ENCODE assay signal across 1 cellular context in genomic region chr12:2853626-2854025, GRCh38.
TF ChIP-seq lines count a peak whose summit lies in the region.

No MANE protein-coding gene starts in this region.

TF ChIP-seq in HepG2, 621 proteins besides CTCF, POLR2A, EP300 and RAD21:
- TF ChIP-seq XRCC5 (optimal IDR thresholded peaks at IDR 0.05; ENCODE audit: low read length) (peak; percentile 81), TEAD3 (CRISPR knock-in tag; optimal IDR thresholded peaks at IDR 0.05; ENCODE audit: borderline replicate concordance) (peak; percentile 33), CEBPB (IDR thresholded peaks at IDR 0.05; ENCODE audit: borderline replicate concordance, low read depth, low read length) (no peak), SP4 (CRISPR knock-in tag; IDR thresholded peaks at IDR 0.05) (no peak), KAT7 (CRISPR knock-in tag; IDR thresholded peaks at IDR 0.05; ENCODE audit: borderline replicate concordance) (no peak), BCL6 (CRISPR knock-in tag; IDR thresholded peaks at IDR 0.05) (no peak), FOXA1 (IDR thresholded peaks at IDR 0.05) (no peak), FOXA1 (CRISPR knock-in tag; IDR thresholded peaks at IDR 0.05) (no peak), HMGXB4 (CRISPR knock-in tag; IDR thresholded peaks at IDR 0.05; ENCODE audit: borderline replicate concordance in 1 of 2, low read depth in 1 of 2) (0 out of 4 replicates have a peak, but pooled peaks of 1 of the 2 experiments have one; percentile 35), STAG1 (CRISPR knock-in tag; IDR thresholded peaks at IDR 0.05) (peak; percentile 56), SMC3 (IDR thresholded peaks at IDR 0.05; ENCODE audit: low read length) (peak; percentile 31; the same call in 1 of the 2 replicates), SP140L (CRISPR knock-in tag; IDR thresholded peaks at IDR 0.05; ENCODE audit: borderline replicate concordance) (no peak)
- TF ChIP-seq, protein P1, sequence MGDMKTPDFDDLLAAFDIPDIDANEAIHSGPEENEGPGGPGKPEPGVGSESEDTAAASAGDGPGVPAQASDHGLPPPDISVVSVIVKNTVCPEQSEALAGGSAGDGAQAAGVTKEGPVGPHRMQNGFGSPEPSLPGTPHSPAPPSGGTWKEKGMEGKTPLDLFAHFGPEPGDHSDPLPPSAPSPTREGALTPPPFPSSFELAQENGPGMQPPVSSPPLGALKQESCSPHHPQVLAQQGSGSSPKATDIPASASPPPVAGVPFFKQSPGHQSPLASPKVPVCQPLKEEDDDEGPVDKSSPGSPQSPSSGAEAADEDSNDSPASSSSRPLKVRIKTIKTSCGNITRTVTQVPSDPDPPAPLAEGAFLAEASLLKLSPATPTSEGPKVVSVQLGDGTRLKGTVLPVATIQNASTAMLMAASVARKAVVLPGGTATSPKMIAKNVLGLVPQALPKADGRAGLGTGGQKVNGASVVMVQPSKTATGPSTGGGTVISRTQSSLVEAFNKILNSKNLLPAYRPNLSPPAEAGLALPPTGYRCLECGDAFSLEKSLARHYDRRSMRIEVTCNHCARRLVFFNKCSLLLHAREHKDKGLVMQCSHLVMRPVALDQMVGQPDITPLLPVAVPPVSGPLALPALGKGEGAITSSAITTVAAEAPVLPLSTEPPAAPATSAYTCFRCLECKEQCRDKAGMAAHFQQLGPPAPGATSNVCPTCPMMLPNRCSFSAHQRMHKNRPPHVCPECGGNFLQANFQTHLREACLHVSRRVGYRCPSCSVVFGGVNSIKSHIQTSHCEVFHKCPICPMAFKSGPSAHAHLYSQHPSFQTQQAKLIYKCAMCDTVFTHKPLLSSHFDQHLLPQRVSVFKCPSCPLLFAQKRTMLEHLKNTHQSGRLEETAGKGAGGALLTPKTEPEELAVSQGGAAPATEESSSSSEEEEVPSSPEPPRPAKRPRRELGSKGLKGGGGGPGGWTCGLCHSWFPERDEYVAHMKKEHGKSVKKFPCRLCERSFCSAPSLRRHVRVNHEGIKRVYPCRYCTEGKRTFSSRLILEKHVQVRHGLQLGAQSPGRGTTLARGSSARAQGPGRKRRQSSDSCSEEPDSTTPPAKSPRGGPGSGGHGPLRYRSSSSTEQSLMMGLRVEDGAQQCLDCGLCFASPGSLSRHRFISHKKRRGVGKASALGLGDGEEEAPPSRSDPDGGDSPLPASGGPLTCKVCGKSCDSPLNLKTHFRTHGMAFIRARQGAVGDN (CRISPR knock-in tag; IDR thresholded peaks at IDR 0.05): peak; percentile 28; the same call in 1 of the 2 replicates
